15 cellular contexts compared by ENCODE assay signal in the genomic region with DNA sequence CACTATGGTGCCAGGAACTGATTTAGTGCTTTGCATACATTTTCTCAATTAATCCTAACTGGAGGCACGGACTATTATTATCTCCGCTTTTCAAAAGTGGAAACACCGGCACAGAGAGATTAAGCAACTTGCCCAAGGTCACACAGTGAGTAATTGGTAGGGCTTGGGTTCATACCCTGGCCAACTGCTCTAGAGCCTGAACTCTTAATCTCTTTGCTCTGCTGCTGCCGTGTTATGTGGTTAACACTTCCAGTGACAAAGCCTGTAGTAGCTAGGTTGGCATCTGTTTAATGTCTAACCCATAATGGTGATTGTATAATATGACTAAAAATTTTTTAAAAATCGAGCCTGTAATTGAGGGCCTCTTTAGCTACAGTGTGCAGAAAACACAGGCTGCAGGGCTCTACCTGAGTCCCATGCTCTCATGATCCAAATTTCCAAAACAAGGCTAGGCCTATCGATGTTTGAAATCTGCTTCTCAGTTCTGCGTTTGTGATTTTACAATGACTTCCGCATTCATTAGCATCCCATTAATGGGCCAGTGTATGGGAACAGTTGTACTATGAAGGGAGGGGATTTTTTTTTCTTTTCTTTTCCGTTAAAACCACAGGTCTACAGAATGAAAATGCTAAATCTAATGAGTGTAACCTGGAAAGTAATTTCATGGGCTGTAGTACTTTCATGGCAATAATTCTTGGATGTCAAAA.
DNase-seq lines count a peak whose midpoint lies in the region; ATAC-seq and TF ChIP-seq lines count a peak whose summit lies in the region.
"Had no signal": no experiment of that assay in that cellular context is flagged by ENCODE, and none has a peak within 500 bp of the region (broad histone marks: within the 10 kb centered on the region; RNA-seq: fewer than 3 reads in every experiment).

No MANE protein-coding gene starts in this region.

- peak overlapping the region; percentile 19 for H3K27ac ChIP-seq in WERI-Rb-1
- H3K27ac ChIP-seq in heart left ventricle = peak overlapping the region in 10 of 12 donors; percentile 8 to 55 (median 26)
- H3K27ac ChIP-seq in psoas muscle = peak overlapping the region; percentile 74
- H3K27ac ChIP-seq in testis = no peak overlapping the region
- no peak overlapping the region for H3K27ac ChIP-seq in left lung

- H3K36me3 ChIP-seq in WERI-Rb-1 (no peaks in the 10 kb centered on the region), heart left ventricle (no peaks in the 10 kb centered on the region), psoas muscle (ENCODE audit: insufficient read depth in 1 of 2, low read depth in 1 of 2) (no peaks in the 10 kb centered on the region), testis (ENCODE audit: low read depth, missing control alignments) (no peaks in the 10 kb centered on the region), left lung (no peaks in the 10 kb centered on the region)

- H3K4me1 ChIP-seq in heart left ventricle = peaks cover 0 to 21% (median 6%) of the 10 kb centered on the region in 12 donors
- peaks cover 22% of the 10 kb centered on the region for H3K4me1 ChIP-seq in psoas muscle
- peaks cover 6% of the 10 kb centered on the region for H3K4me1 ChIP-seq in testis
- no peaks in the 10 kb centered on the region for H3K4me1 ChIP-seq in left lung

- TF ChIP-seq POLR2A in heart left ventricle (IDR thresholded peaks at IDR 0.05) = no peak
- no peak for TF ChIP-seq POLR2A in testis (IDR thresholded peaks at IDR 0.05)

- intact Hi-C loops in heart left ventricle (cut with DNase I) = loop anchor here in 1 of 10 donors (10.0 kb wide), 1 partner anchor 215 kb away; a partner anchor contains a TSS
- intact Hi-C loops in psoas muscle (cut with DNase I) = no loop called here
- intact Hi-C loops in testis (cut with DNase I; ENCODE audit: low total_unique reads) = no loop called here
- intact Hi-C loops in left lung (cut with DNase I) = no loop called here

- no peak overlapping the region for H3K4me3 ChIP-seq in WERI-Rb-1 (ENCODE audit: low read depth, low read length)
- no peak overlapping the region for H3K4me3 ChIP-seq in heart left ventricle
- no peak overlapping the region for H3K4me3 ChIP-seq in psoas muscle
- no peak overlapping the region for H3K4me3 ChIP-seq in testis
- no peak overlapping the region for H3K4me3 ChIP-seq in left lung
- H3K4me3 ChIP-seq: lung had no signal

- ATAC-seq in heart left ventricle (peak in 3 of 4 donors; percentile 47 to 67 (median 56)), psoas muscle (peak; percentile 31 to 87 (median 54)), HG03439 (IDR thresholded peaks at IDR 0.05; ENCODE audit: unreplicated experiment) (no peak), left lung (no peak)
- ATAC-seq: CD8-positive, alpha-beta T cell had no signal

- DNase-seq in DMS79 treated with DMSO at 0.1 percent for 48 hours (lab: John Stamatoyannopoulos, UW) = peak; percentile 73
- DNase-seq in WERI-Rb-1 = peak; percentile 25
- DNase-seq in heart left ventricle = no peak
- DNase-seq in psoas muscle = no peak
- DNase-seq in testis = no peak
- DNase-seq in NCI-H2029 (lab: John Stamatoyannopoulos, UW) = no peak
- no peak for DNase-seq in left lung
- DNase-seq: CD8-positive, alpha-beta T cell; effector memory CD4-positive, alpha-beta T cell; HFFc6; stimulated activated naive CD4-positive, alpha-beta T cell treated with Interleukin-2 at 50 U/mL for 16 hours; SW 1271; trophoblast cell had no signal

- TF ChIP-seq CTCF in WERI-Rb-1 (IDR thresholded peaks at IDR 0.05; ENCODE audit: low read depth, low read length) = no peak
- no peak for TF ChIP-seq CTCF in heart left ventricle (IDR thresholded peaks at IDR 0.05)
- TF ChIP-seq CTCF in psoas muscle (IDR thresholded peaks at IDR 0.05) = no peak
- TF ChIP-seq CTCF in testis (IDR thresholded peaks at IDR 0.05) = no peak
- no peak for TF ChIP-seq CTCF in left lung (IDR thresholded peaks at IDR 0.05)

- H3K27me3 ChIP-seq in WERI-Rb-1 (ENCODE audit: insufficient read depth, low read depth, severe bottlenecking) (no peaks in the 10 kb centered on the region), heart left ventricle (no peaks in the 10 kb centered on the region), psoas muscle (ENCODE audit: insufficient read depth in 3 of 3, low read length in 2 of 3) (no peaks in the 10 kb centered on the region), testis (no peaks in the 10 kb centered on the region), left lung (no peaks in the 10 kb centered on the region)

- H3K9me3 ChIP-seq in WERI-Rb-1 (ENCODE audit: severe bottlenecking) (peaks cover 5% of the 10 kb centered on the region), heart left ventricle (peaks cover 0 to 10% (median 0%) of the 10 kb centered on the region in 12 donors), psoas muscle (no peaks in the 10 kb centered on the region), testis (no peaks in the 10 kb centered on the region), left lung (peaks cover 0 to 5% of the 10 kb centered on the region in 2 donors)

- WGBS in heart left ventricle, 4 donors = 60 to 67% (median 64%) methylated on average over 9 of the region's 9 CpGs
- WGBS in psoas muscle, 3 donors = 43 to 60% (median 50%) methylated on average over 9 of the region's 9 CpGs
- WGBS in testis, 2 donors = 65 to 77% methylated on average over 9 of the region's 9 CpGs

Comparison
In these comparisons a context has a peak if more than half of its experiments do, and no peak if none do; other contexts are left out.
1. DNase-seq: peak in DMS79 treated with DMSO at 0.1 percent for 48 hours (single experiment) and WERI-Rb-1 (single experiment); none in heart left ventricle (0 of 5), psoas muscle (0 of 2), testis (single experiment), NCI-H2029 (single experiment) and left lung (0 of 2).
2. H3K27ac ChIP-seq: peak in WERI-Rb-1 (single experiment), heart left ventricle (10 of 12) and psoas muscle (single experiment); none in testis (0 of 2) and left lung (0 of 2).
3. ATAC-seq: peak in heart left ventricle (3 of 4) and psoas muscle (4 of 4); none in HG03439 (single experiment) and left lung (single experiment).